In genomic region chr14:68365228-68365627, GRCh38 we compare ENCODE assay signal across 8 cellular contexts.
A peak's percentile ranks its signal among the peaks of the same experiment; 100 is the strongest.
DNase-seq lines count a peak whose midpoint lies in the region; ATAC-seq, FAIRE-seq and TF ChIP-seq lines count a peak whose summit lies in the region.
"Had no signal": no experiment of that assay in that cellular context is flagged by ENCODE, and none has a peak within 500 bp of the region (broad histone marks: within the 10 kb centered on the region; RNA-seq: fewer than 3 reads in every experiment).

No MANE protein-coding gene starts in this region.

- H3K36me3 ChIP-seq in HUES64 (ENCODE audit: insufficient read depth, low read length), result no peaks in the 10 kb centered on the region
- no peaks in the 10 kb centered on the region for H3K36me3 ChIP-seq in K562 (ENCODE audit: control insufficient read depth, insufficient read depth, low read length)
- H3K36me3 ChIP-seq in lower lobe of right lung, result no peaks in the 10 kb centered on the region
- H3K36me3 ChIP-seq in thoracic aorta, result no peaks in the 10 kb centered on the region
- no peaks in the 10 kb centered on the region for H3K36me3 ChIP-seq in MG63

- FAIRE-seq in K562 (lab: Jason Lieb, UNC), result no peak

- H3K4me3 ChIP-seq in HUES64 (ENCODE audit: low read length) (no peak overlapping the region), K562 (no peak overlapping the region), lower lobe of right lung (no peak overlapping the region), thoracic aorta (no peak overlapping the region), MG63 (no peak overlapping the region)

- H3K79me2 ChIP-seq in K562 (ENCODE audit: control insufficient read depth, insufficient read depth, low read length), result no peaks in the 10 kb centered on the region

- no peak for TF ChIP-seq EP300 in K562 (IDR thresholded peaks at IDR 0.05; ENCODE audit: low read length)

- peak overlapping the region; percentile 79; the same call in 1 of the 2 replicates for H3K27ac ChIP-seq in HUES64 (ENCODE audit: low read depth, low read length)
- no peak overlapping the region for H3K27ac ChIP-seq in K562 (ENCODE audit: extremely low read depth, low read depth, low read length)
- peak overlapping the region; percentile 66 for H3K27ac ChIP-seq in lower lobe of right lung
- peak overlapping the region; percentile 89 to 90 for H3K27ac ChIP-seq in thoracic aorta

- no TSS peak for BruUV-seq in K562 (replicated peaks; lab: Mats Ljungman, UMichigan)

- TF ChIP-seq CTCF in K562 (IDR thresholded peaks at IDR 0.05 in 2 of 3, conservative IDR thresholded peaks at IDR 0.05 in 1 of 3; ENCODE audit: insufficient read depth in 2 of 3, low read depth in 1 of 3, low read length in 3 of 3), result no peak
- no peak for TF ChIP-seq CTCF in lower lobe of right lung (IDR thresholded peaks at IDR 0.05)
- TF ChIP-seq CTCF in thoracic aorta (IDR thresholded peaks at IDR 0.05), result no peak

- POLR2A ChIA-PET in K562 (lab: Yijun Ruan, JAX), result no interaction called here

- DNase-seq in K562 (ENCODE audit: extremely low read depth in 1 of 4, low spot score in 3 of 4), result no peak
- DNase-seq in lower lobe of right lung, result no peak
- no peak for DNase-seq in thoracic aorta (ENCODE audit: low spot score)
- DNase-seq in amygdala (lab: John Stamatoyannopoulos, UW), result no peak
- DNase-seq in MG63, result no peak
- DNase-seq: stimulated activated CD4-positive, alpha-beta T cell treated with anti-CD3 and anti-CD28 coated beads, Interleukin-4, amount 100 ng/mL, for 4 hours had no signal

- H3K4me1 ChIP-seq in HUES64 (ENCODE audit: insufficient read depth, low read length), result peaks cover 32% of the 10 kb centered on the region; the same call in 1 of the 2 replicates
- H3K4me1 ChIP-seq in K562 (replicated peaks in 1 of 2; ENCODE audit: control insufficient read depth in 2 of 2, insufficient read depth in 2 of 2, low read length in 2 of 2), result peaks cover 0 to 4% of the 10 kb centered on the region in 2 experiments; a peak in 2 of 5 replicates
- peaks cover 54% of the 10 kb centered on the region for H3K4me1 ChIP-seq in lower lobe of right lung
- H3K4me1 ChIP-seq in thoracic aorta (ENCODE audit: control insufficient read depth in 1 of 2, low read depth in 2 of 2), result peaks cover 17 to 50% of the 10 kb centered on the region in 2 donors

- no peak for ATAC-seq in K562
- ATAC-seq in lower lobe of right lung, result no peak
- no peak for ATAC-seq in thoracic aorta (ENCODE audit: insufficient number of reproducible peaks, low FRiP score, low read depth)
- ATAC-seq in HG03571 (IDR thresholded peaks at IDR 0.05; ENCODE audit: unreplicated experiment), result no peak

- intact Hi-C loops in K562 (cut with micrococcal nuclease), result no loop called here
- intact Hi-C loops in lower lobe of right lung (cut with DNase I), result no loop called here

- H2AFZ ChIP-seq in K562 (ENCODE audit: low read depth, low read length), result no peak overlapping the region

- H3K4me2 ChIP-seq in K562 (ENCODE audit: insufficient read depth, low read length), result no peak overlapping the region

- no peaks in the 10 kb centered on the region for H3K9me1 ChIP-seq in K562 (ENCODE audit: control insufficient read depth, insufficient read depth, low read length)

- CTCF ChIA-PET in K562 (lab: Yijun Ruan, JAX; ENCODE audit: low intra/inter-chr PET ratio), result no interaction called here

- H3K9me3 ChIP-seq in HUES64 (ENCODE audit: insufficient read depth, low read depth, low read length) (no peaks in the 10 kb centered on the region), K562 (replicated peaks; ENCODE audit: control insufficient read depth, insufficient read depth, low read depth, low read length) (no peaks in the 10 kb centered on the region), lower lobe of right lung (no peaks in the 10 kb centered on the region), thoracic aorta (no peaks in the 10 kb centered on the region), MG63 (no peaks in the 10 kb centered on the region)

- H3K27me3 ChIP-seq in HUES64 (ENCODE audit: insufficient read depth, low read length), result no peaks in the 10 kb centered on the region
- H3K27me3 ChIP-seq in K562 (ENCODE audit: control insufficient read depth in 2 of 2, insufficient read depth in 2 of 2, low read length in 2 of 2), result no peaks in the 10 kb centered on the region
- H3K27me3 ChIP-seq in lower lobe of right lung (ENCODE audit: low read depth), result no peaks in the 10 kb centered on the region
- no peaks in the 10 kb centered on the region for H3K27me3 ChIP-seq in thoracic aorta (replicated peaks; ENCODE audit: insufficient read depth)
- no peaks in the 10 kb centered on the region for H3K27me3 ChIP-seq in MG63

- no peaks in the 10 kb centered on the region for H4K20me1 ChIP-seq in K562 (replicated peaks; ENCODE audit: control insufficient read depth, insufficient read depth, low read length)

- no peak for TF ChIP-seq RAD21 in K562 (CRISPR knock-in tag; conservative IDR thresholded peaks at IDR 0.05 in 1 of 2, IDR thresholded peaks at IDR 0.05 in 1 of 2)

- no peak for TF ChIP-seq POLR2A in K562 (conservative IDR thresholded peaks at IDR 0.05)

- in situ Hi-C loops in K562 (cut with MboI), result no loop called here

- 98% methylated on average over 3 of the region's 3 CpGs for WGBS in HUES64
- WGBS in K562 (ENCODE audit: insufficient coverage, low coverage, missing lambda C conversion rate), result 57% methylated on average over 3 of the region's 3 CpGs

- no peak overlapping the region; the same call in 1 of the 2 replicates for H3K9ac ChIP-seq in HUES64 (ENCODE audit: low read depth, low read length)
- no peak overlapping the region for H3K9ac ChIP-seq in K562 (ENCODE audit: insufficient read depth in 1 of 2, low read depth in 2 of 2, low read length in 2 of 2)

TF ChIP-seq in K562, 482 proteins besides CTCF, POLR2A, EP300 and RAD21:
- no peak for TF ChIP-seq ZC3H8 (IDR thresholded peaks at IDR 0.05)
- no peak for TF ChIP-seq MYBL2 (IDR thresholded peaks at IDR 0.05; ENCODE audit: low read depth)
- no peak for TF ChIP-seq MYBL2 (CRISPR knock-in tag; IDR thresholded peaks at IDR 0.05; ENCODE audit: borderline replicate concordance)
- peak; percentile 58 for TF ChIP-seq FOSL1 (tag; conservative IDR thresholded peaks at IDR 0.05)
- TF ChIP-seq ZNF217 (CRISPR knock-in tag; IDR thresholded peaks at IDR 0.05), result no peak
- 0 out of 2 replicates have a peak, but pooled peaks have one; percentile 24 for TF ChIP-seq DPF2 (IDR thresholded peaks at IDR 0.05)
- 0 out of 2 replicates have a peak, but pooled peaks have one; percentile 5 for TF ChIP-seq NFE2 (IDR thresholded peaks at IDR 0.05; ENCODE audit: low read depth)
- peak; percentile 63; the same call in 1 of the 2 replicates for TF ChIP-seq ZNF134 (CRISPR knock-in tag; conservative IDR thresholded peaks at IDR 0.05)
TF ChIP-seq in K562: peak in this region for 4.
